In the genomic region with DNA sequence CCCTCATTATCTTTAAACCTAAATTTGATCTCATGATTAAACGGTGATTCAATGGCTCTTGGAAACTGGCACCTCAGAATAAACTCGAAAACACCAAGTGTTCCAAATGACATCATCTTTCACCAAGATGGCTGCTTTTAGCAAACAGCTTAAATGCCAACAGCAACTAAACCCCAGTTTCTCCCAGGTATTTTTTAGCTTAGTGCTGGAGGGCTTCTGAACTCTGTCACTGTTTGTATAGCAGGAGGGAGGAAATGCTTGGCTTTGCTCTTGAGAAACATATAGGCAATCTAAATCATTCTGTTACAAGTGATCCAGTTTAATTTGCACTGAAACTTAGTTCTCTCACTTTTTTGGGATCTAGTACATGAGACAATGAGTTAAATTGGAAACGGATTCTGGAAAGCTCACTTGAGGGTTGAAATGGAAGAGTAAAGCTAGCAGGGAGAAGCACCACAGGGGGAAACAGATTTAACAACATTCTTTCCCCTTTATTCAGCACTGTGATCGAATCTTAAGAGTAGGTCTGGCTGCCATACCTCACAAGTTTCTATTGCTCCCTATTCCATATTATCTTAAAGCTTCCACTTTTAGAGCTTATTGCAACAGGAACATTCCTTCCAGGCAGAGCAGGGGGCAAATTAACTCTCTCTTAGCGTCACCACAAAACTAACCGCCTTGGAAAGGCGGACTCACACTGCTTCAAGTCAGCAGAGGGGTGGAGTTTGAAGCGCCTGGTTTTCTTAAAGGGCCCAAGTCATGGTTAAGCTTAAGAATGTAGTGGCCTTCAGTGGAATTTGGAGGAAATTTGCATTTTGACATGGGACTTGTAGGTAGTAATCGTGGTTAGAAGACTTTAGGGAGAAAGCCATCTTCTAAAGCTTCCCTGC, we compare ENCODE assay signal across 8 cellular contexts. TPM values are rescaled to one million over a fixed set of nuclear protein-coding genes. Genes with fewer than 3 reads are reported as not detected.
DNase-seq lines count a peak whose midpoint lies in the region; ATAC-seq and TF ChIP-seq lines count a peak whose summit lies in the region.

No MANE protein-coding gene starts in this region.

- H3K4me3 Mint-ChIP-seq in CD8-positive, alpha-beta T cell, result peak overlapping the region; percentile 95
- H3K4me3 Mint-ChIP-seq in memory B cell, result peak overlapping the region; percentile 93
- peak overlapping the region; percentile 91 for H3K4me3 Mint-ChIP-seq in stimulated activated effector memory CD8-positive, alpha-beta T cell treated with anti-CD3 and anti-CD28 coated beads, Interleukin-12 subunit alpha, Interleukin-12 subunit beta, amount 100 ng/mL, for 72 hours

- no peaks in the 10 kb centered on the region for H3K27me3 Mint-ChIP-seq in CD8-positive, alpha-beta T cell (ENCODE audit: low read depth)
- no peaks in the 10 kb centered on the region for H3K27me3 Mint-ChIP-seq in memory B cell

- peak overlapping the region; percentile 51 for H3K4me3 ChIP-seq in CD8-positive, alpha-beta T cell (ENCODE audit: low read depth, low read length)
- peak overlapping the region; percentile 96 for H3K4me3 ChIP-seq in Karpas-422 (ENCODE audit: low read length)
- peak overlapping the region; percentile 49 for H3K4me3 ChIP-seq in effector memory CD4-positive, alpha-beta T cell (ENCODE audit: insufficient read depth, low read depth, low read length, poor library complexity, severe bottlenecking)

- H4K20me1 ChIP-seq in Karpas-422 (ENCODE audit: insufficient read depth, low read depth, low read length), result peaks cover 23% of the 10 kb centered on the region; the same call in 1 of the 2 replicates

- ATAC-seq in CD8-positive, alpha-beta T cell, result no peak
- ATAC-seq in GM21360 (IDR thresholded peaks at IDR 0.05; ENCODE audit: unreplicated experiment) (peak; percentile 30), memory B cell (ENCODE audit: low read depth) (no peak)
- no peak for ATAC-seq in stimulated activated effector memory CD8-positive, alpha-beta T cell treated with anti-CD3 and anti-CD28 coated beads, Interleukin-12 subunit alpha, Interleukin-12 subunit beta, amount 100 ng/mL, for 72 hours

- H3K4me1 ChIP-seq in CD8-positive, alpha-beta T cell (ENCODE audit: insufficient read depth, low read length), result peaks cover 36% of the 10 kb centered on the region
- H3K4me1 ChIP-seq in Karpas-422 (ENCODE audit: low read length), result peaks cover 41% of the 10 kb centered on the region
- H3K4me1 ChIP-seq in effector memory CD4-positive, alpha-beta T cell (ENCODE audit: control insufficient read depth, insufficient read depth, low read length, poor library complexity, severe bottlenecking), result peaks cover 25% of the 10 kb centered on the region

- peak overlapping the region; percentile 77 for H3K27ac ChIP-seq in CD8-positive, alpha-beta T cell (ENCODE audit: low read depth, low read length)
- peak overlapping the region; percentile 86 for H3K27ac ChIP-seq in Karpas-422 (ENCODE audit: low read length)
- H3K27ac ChIP-seq in effector memory CD4-positive, alpha-beta T cell (ENCODE audit: insufficient read depth, low read length, poor library complexity, severe bottlenecking), result peak overlapping the region; percentile 84

- H3K27me3 ChIP-seq in CD8-positive, alpha-beta T cell (ENCODE audit: insufficient read depth, low read length), result no peaks in the 10 kb centered on the region
- H3K27me3 ChIP-seq in Karpas-422 (ENCODE audit: low read length), result no peaks in the 10 kb centered on the region
- no peaks in the 10 kb centered on the region for H3K27me3 ChIP-seq in effector memory CD4-positive, alpha-beta T cell (replicated peaks; ENCODE audit: control insufficient read depth, insufficient read depth, low read length, poor library complexity, severe bottlenecking)

- H3K36me3 Mint-ChIP-seq in CD8-positive, alpha-beta T cell, result peaks cover 9% of the 10 kb centered on the region
- H3K36me3 Mint-ChIP-seq in memory B cell, result peaks cover 4% of the 10 kb centered on the region
- H3K36me3 Mint-ChIP-seq in stimulated activated effector memory CD8-positive, alpha-beta T cell treated with anti-CD3 and anti-CD28 coated beads, Interleukin-12 subunit alpha, Interleukin-12 subunit beta, amount 100 ng/mL, for 72 hours, result peaks cover 30% of the 10 kb centered on the region

- POLR2A ChIA-PET in CD8-positive, alpha-beta T cell (lab: Charles Lee), result interaction anchor here (0.6 to 0.7 kb wide), 2 partner anchors 28 to 43 kb away, joined by 3 read pairs; no protein-coding TSS in a partner anchor

- no peaks in the 10 kb centered on the region for H3K36me3 ChIP-seq in CD8-positive, alpha-beta T cell (ENCODE audit: insufficient read depth, low read length)
- H3K36me3 ChIP-seq in Karpas-422 (ENCODE audit: insufficient read depth, low read length), result 0 out of 2 replicates have a peak, but pooled peaks cover 4% of the 10 kb centered on the region
- no peaks in the 10 kb centered on the region for H3K36me3 ChIP-seq in effector memory CD4-positive, alpha-beta T cell (ENCODE audit: control insufficient read depth, insufficient read depth, low read length)

- no peak for TF ChIP-seq CTCF in CD8-positive, alpha-beta T cell (IDR thresholded peaks at IDR 0.05)

- peaks cover 32% of the 10 kb centered on the region for H3K79me2 ChIP-seq in Karpas-422 (ENCODE audit: low read length)

- peak in 5 of 7 experiments; percentile 26 to 54 (median 36) for DNase-seq in CD8-positive, alpha-beta T cell
- DNase-seq in Karpas-422 (peak; percentile 80), memory B cell (ENCODE audit: low spot score in 2 of 2) (peak; percentile 21 to 26), HuH-7.5 (ENCODE audit: low spot score) (no peak)
- DNase-seq in activated CD4-positive, alpha-beta T cell treated with anti-CD3 and anti-CD28 coated beads for 48 hours, result peak; percentile 70
- DNase-seq in effector memory CD4-positive, alpha-beta T cell, result peak in 1 of 3 donors; percentile 15
- DNase-seq in stimulated activated effector memory CD8-positive, alpha-beta T cell treated with anti-CD3 and anti-CD28 coated beads, Interleukin-12 subunit alpha, Interleukin-12 subunit beta, amount 100 ng/mL, for 72 hours (ENCODE audit: low spot score in 2 of 2), result peak in 1 of 2 donors; percentile 67

- H3K9me3 Mint-ChIP-seq in CD8-positive, alpha-beta T cell, result no peaks in the 10 kb centered on the region
- peaks cover 3% of the 10 kb centered on the region for H3K9me3 Mint-ChIP-seq in memory B cell
- no peaks in the 10 kb centered on the region for H3K9me3 Mint-ChIP-seq in stimulated activated effector memory CD8-positive, alpha-beta T cell treated with anti-CD3 and anti-CD28 coated beads, Interleukin-12 subunit alpha, Interleukin-12 subunit beta, amount 100 ng/mL, for 72 hours

- no peaks in the 10 kb centered on the region for H3K9me3 ChIP-seq in CD8-positive, alpha-beta T cell (ENCODE audit: low read length)
- no peaks in the 10 kb centered on the region for H3K9me3 ChIP-seq in Karpas-422 (ENCODE audit: low read length)
- no peaks in the 10 kb centered on the region for H3K9me3 ChIP-seq in effector memory CD4-positive, alpha-beta T cell (ENCODE audit: control insufficient read depth, low read length)

- CTCF ChIA-PET in CD8-positive, alpha-beta T cell (lab: Charles Lee), result interaction anchor here (0.6 to 2.1 kb wide), 4 partner anchors 12 to 634 kb away, joined by 4 to 9 read pairs (median 5); no protein-coding TSS in a partner anchor

- peak overlapping the region; percentile 25 for H2AFZ ChIP-seq in Karpas-422 (ENCODE audit: low read length)

- H3K9me2 ChIP-seq in Karpas-422 (replicated peaks; ENCODE audit: insufficient read depth, low read length), result no peaks in the 10 kb centered on the region

- peaks cover 51% of the 10 kb centered on the region for H3K4me1 Mint-ChIP-seq in CD8-positive, alpha-beta T cell (ENCODE audit: low read depth)
- H3K4me1 Mint-ChIP-seq in memory B cell, result peaks cover 37% of the 10 kb centered on the region
- H3K4me1 Mint-ChIP-seq in stimulated activated effector memory CD8-positive, alpha-beta T cell treated with anti-CD3 and anti-CD28 coated beads, Interleukin-12 subunit alpha, Interleukin-12 subunit beta, amount 100 ng/mL, for 72 hours, result peaks cover 44% of the 10 kb centered on the region

- intact Hi-C loops in CD8-positive, alpha-beta T cell (cut with DNase I, micrococcal nuclease), result loop anchor here (1.0 to 5.0 kb wide), 9 partner anchors 43 to 1994 kb away; a partner anchor contains a TSS

- H3K27ac Mint-ChIP-seq in CD8-positive, alpha-beta T cell, result peak overlapping the region; percentile 97
- peak overlapping the region; percentile 83 for H3K27ac Mint-ChIP-seq in memory B cell
- H3K27ac Mint-ChIP-seq in stimulated activated effector memory CD8-positive, alpha-beta T cell treated with anti-CD3 and anti-CD28 coated beads, Interleukin-12 subunit alpha, Interleukin-12 subunit beta, amount 100 ng/mL, for 72 hours, result peak overlapping the region; percentile 96

- H3K4me2 ChIP-seq in Karpas-422 (ENCODE audit: low read depth, low read length, poor library complexity, severe bottlenecking), result peak overlapping the region; percentile 83

- peak overlapping the region; percentile 98 for H3K9ac ChIP-seq in Karpas-422 (ENCODE audit: low read length)

RNA-seq across cellular contexts. Expression of a gene that starts 1.8 kb away (rescaled TPM):
- total RNA-seq in CD8-positive, alpha-beta T cell, result 10 to 100 TPM; 21.6 to 23.7 TPM
- total RNA-seq in Karpas-422 (2014; rRNA removed; shearing (Covaris generic); ENCODE audit: low replicate concordance), result 25.7 and 50.9 TPM in 2 replicates
